Comparison of ENCODE assay signal across 9 cellular contexts in the genomic region with DNA sequence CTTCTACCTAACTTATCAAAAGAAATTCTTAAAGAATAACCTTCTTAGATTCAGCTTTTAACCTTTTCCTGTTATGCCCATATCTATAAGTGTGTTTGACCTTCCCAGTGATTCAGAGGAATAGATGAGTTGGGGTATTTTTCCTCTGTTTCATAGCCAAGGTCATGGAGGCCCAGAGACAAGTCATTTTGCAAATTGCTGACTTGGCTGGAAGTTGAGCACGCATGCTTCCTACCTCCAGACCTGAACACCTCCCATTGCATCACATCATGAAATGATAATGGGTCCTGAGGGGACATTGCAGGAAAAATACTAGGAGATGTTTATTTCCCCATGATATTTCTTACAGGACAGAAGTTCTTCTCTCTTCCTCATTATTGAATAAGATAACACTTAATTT.
"Had no signal": no experiment of that assay in that cellular context is flagged by ENCODE, and none has a peak within 500 bp of the region (broad histone marks: within the 10 kb centered on the region; RNA-seq: fewer than 3 reads in every experiment).

No MANE protein-coding gene starts in this region.

- H3K9ac ChIP-seq: KMS-11 had no signal

- H3K4me3 Mint-ChIP-seq: GM23338, HFFc6 had no signal

- H3K4me3 ChIP-seq: GM23338, HAP-1 had no signal

- H3K9me3 Mint-ChIP-seq: HFFc6 had no signal

- H3K4me2 ChIP-seq: GM23338, KMS-11 had no signal

- DNase-seq: H7, HFFc6, Karpas-422, KBM-7 had no signal

- H3K27ac ChIP-seq: KMS-11 had no signal

- H3K36me3 ChIP-seq: HAP-1 had no signal

- H2AFZ ChIP-seq: GM23338 had no signal

- H3K9me3 ChIP-seq: HAP-1 had no signal

- ATAC-seq: GM23338, HCT116 had no signal

- FAIRE-seq: HTR-8/SVneo had no signal

- H3K27ac Mint-ChIP-seq: GM23338, HFFc6 had no signal

- H3K4me1 ChIP-seq: HAP-1 had no signal
